ENCODE assay signal across 25 cellular contexts in genomic region chr2:215178121-215178520, GRCh38. TPM values are rescaled to one million over a fixed set of nuclear protein-coding genes. Genes with fewer than 3 reads are reported as not detected.
"Had no signal": no experiment of that assay in that cellular context is flagged by ENCODE, and none has a peak within 500 bp of the region (broad histone marks: within the 10 kb centered on the region; RNA-seq: fewer than 3 reads in every experiment).

No MANE protein-coding gene starts in this region.

- H3K4me1 ChIP-seq: esophagus squamous epithelium, gastrocnemius medialis, heart right ventricle, left lung, lower lobe of right lung had no signal

- ATAC-seq: effector memory CD8-positive, alpha-beta T cell; esophagus mucosa; gastrocnemius medialis; heart right ventricle; left cardiac atrium; left lung; left ventricle myocardium superior; lower lobe of right lung; mucosa of descending colon had no signal

- H3K27ac ChIP-seq: coronary artery, epithelial cell of prostate, esophagus squamous epithelium, gastrocnemius medialis, heart right ventricle, left lung, lower lobe of right lung had no signal

- H3K9me3 ChIP-seq: esophagus squamous epithelium, gastrocnemius medialis, lower lobe of right lung, mucosa of descending colon had no signal

- H3K4me3 ChIP-seq: coronary artery, esophagus squamous epithelium, gastrocnemius medialis, heart right ventricle, left lung, lower lobe of right lung, mucosa of descending colon had no signal

- H3K27me3 ChIP-seq: esophagus squamous epithelium, gastrocnemius medialis, heart right ventricle, left lung had no signal

- DNase-seq: effector CD8-positive, alpha-beta T cell; effector memory CD8-positive, alpha-beta T cell; endodermal cell; erythroblast; esophagus squamous epithelium; foreskin fibroblast; foreskin melanocyte; gastrocnemius medialis; glutamatergic neuron; head of caudate nucleus; heart right ventricle; hippocampal formation; left cardiac atrium; left lung; left ventricle myocardium superior; lower lobe of right lung; mesenchymal stem cell; mucosa of descending colon; naive B cell had no signal

RNA-seq across cellular contexts. Expression of gene ABCA12, which starts 39.7 kb away (rescaled TPM):
- total RNA-seq: dermis microvascular lymphatic vessel endothelial cell, gastrocnemius medialis, left cardiac atrium, left ventricle myocardium superior, lower lobe of right lung, lung microvascular endothelial cell, mesenteric fat pad had no signal
- polyA plus RNA-seq: heart right ventricle had no signal
